ENCODE assay signal across 10 cellular contexts in the genomic region with DNA sequence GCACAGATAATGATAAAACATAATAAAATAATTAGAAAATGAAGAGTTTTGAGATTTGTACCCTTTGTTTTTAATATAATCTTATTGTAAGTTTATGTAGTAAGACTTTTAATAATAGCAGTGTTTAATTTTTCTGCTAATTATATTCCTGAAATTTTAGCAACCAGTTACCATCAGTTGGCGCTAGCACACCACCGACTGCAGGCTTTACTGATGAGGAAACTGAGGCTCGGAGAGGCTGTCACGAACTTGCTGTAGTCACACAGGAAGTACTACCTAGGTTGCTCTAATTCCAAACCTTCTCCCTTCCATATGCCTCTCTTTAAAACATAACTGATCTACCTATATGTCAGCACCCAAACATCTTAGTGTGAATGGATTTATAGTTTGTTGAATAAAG. TPM values are rescaled to one million over a fixed set of nuclear protein-coding genes. Genes with fewer than 3 reads are reported as not detected.
A peak's percentile ranks its signal among the peaks of the same experiment; 100 is the strongest.
DNase-seq lines count a peak whose midpoint lies in the region; ATAC-seq, FAIRE-seq and TF ChIP-seq lines count a peak whose summit lies in the region.
"Had no signal": no experiment of that assay in that cellular context is flagged by ENCODE, and none has a peak within 500 bp of the region (broad histone marks: within the 10 kb centered on the region; RNA-seq: fewer than 3 reads in every experiment).

No MANE protein-coding gene starts in this region.

- TF ChIP-seq RAD21 in GM12878 (IDR thresholded peaks at IDR 0.05; ENCODE audit: insufficient read depth, low read depth, low read length) = no peak

- peaks cover 8% of the 10 kb centered on the region for H3K36me3 Mint-ChIP-seq in CD8-positive, alpha-beta T cell
- H3K36me3 Mint-ChIP-seq in nephron progenitor cell (ENCODE audit: low read depth) = no peaks in the 10 kb centered on the region

- no peak overlapping the region for H3K9ac ChIP-seq in HUES6 (ENCODE audit: low read length)
- H3K9ac ChIP-seq in GM12878 (ENCODE audit: control insufficient read depth, insufficient read depth, low read length) = no peak overlapping the region

- no peaks in the 10 kb centered on the region for H4K20me1 ChIP-seq in GM12878 (ENCODE audit: control insufficient read depth, insufficient read depth)

- peak overlapping the region; percentile 94 for H3K27ac Mint-ChIP-seq in CD8-positive, alpha-beta T cell
- no peak overlapping the region for H3K27ac Mint-ChIP-seq in nephron progenitor cell

- in situ Hi-C loops in GM12878 (cut with MboI) = no loop called here

- DNase-seq in CD8-positive, alpha-beta T cell = no peak
- DNase-seq in GM12878 (ENCODE audit: low read depth, low spot score) (no peak), nephron progenitor cell (no peak), AG20443 (ENCODE audit: low spot score) (no peak), HT-29 (ENCODE audit: low spot score) (no peak)
- DNase-seq: cerebellar nuclear complex, NCI-H2107 had no signal

- H3K4me3 Mint-ChIP-seq in CD8-positive, alpha-beta T cell = peak overlapping the region; percentile 93
- peak overlapping the region; percentile 92 for H3K4me3 Mint-ChIP-seq in nephron progenitor cell

- no peak for ATAC-seq in CD8-positive, alpha-beta T cell
- ATAC-seq in GM12878 = no peak
- ATAC-seq in HG03159 (IDR thresholded peaks at IDR 0.05; ENCODE audit: unreplicated experiment) = no peak
- no peak for ATAC-seq in HG02759 (IDR thresholded peaks at IDR 0.05; ENCODE audit: unreplicated experiment)

- H3K9me3 ChIP-seq in CD8-positive, alpha-beta T cell (ENCODE audit: low read length) = no peaks in the 10 kb centered on the region
- H3K9me3 ChIP-seq in HUES6 (ENCODE audit: control insufficient read depth, insufficient read depth, low read depth, low read length) (no peaks in the 10 kb centered on the region), GM12878 (replicated peaks; ENCODE audit: control insufficient read depth, insufficient read depth, low read length) (no peaks in the 10 kb centered on the region)

- TF ChIP-seq CTCF in CD8-positive, alpha-beta T cell (IDR thresholded peaks at IDR 0.05) = no peak
- no peak for TF ChIP-seq CTCF in GM12878 (IDR thresholded peaks at IDR 0.05 in 2 of 3, conservative IDR thresholded peaks at IDR 0.05 in 1 of 3; ENCODE audit: control insufficient read depth in 2 of 3, extremely low read depth in 1 of 3, insufficient read depth in 1 of 3, low read depth in 3 of 3, low read length in 3 of 3)
- TF ChIP-seq CTCF in nephron progenitor cell (IDR thresholded peaks at IDR 0.05) = no peak

- FAIRE-seq in GM12878 (lab: Jason Lieb, UNC) = no peak

- peaks cover 23% of the 10 kb centered on the region for H3K4me1 ChIP-seq in CD8-positive, alpha-beta T cell (ENCODE audit: insufficient read depth, low read length)
- H3K4me1 ChIP-seq in HUES6 (ENCODE audit: control insufficient read depth, insufficient read depth, low read length) = peaks cover 14% of the 10 kb centered on the region
- no peaks in the 10 kb centered on the region; the same call in 1 of the 2 replicates for H3K4me1 ChIP-seq in GM12878 (ENCODE audit: control insufficient read depth, insufficient read depth, low read length)

- H3K27me3 Mint-ChIP-seq in CD8-positive, alpha-beta T cell (ENCODE audit: low read depth) = peaks cover 8% of the 10 kb centered on the region
- H3K27me3 Mint-ChIP-seq in nephron progenitor cell (ENCODE audit: low read depth, poor library complexity) = peaks cover 4% of the 10 kb centered on the region

- RAD21 ChIA-PET in GM12878 (lab: Charles Lee; ENCODE audit: unreplicated experiment) = no interaction called here

- TF ChIP-seq POLR2A in GM12878 (IDR thresholded peaks at IDR 0.05; ENCODE audit: low read depth, low read length) = no peak

- H3K9me3 Mint-ChIP-seq in CD8-positive, alpha-beta T cell = no peaks in the 10 kb centered on the region
- no peaks in the 10 kb centered on the region for H3K9me3 Mint-ChIP-seq in nephron progenitor cell

- no peaks in the 10 kb centered on the region for H3K27me3 ChIP-seq in CD8-positive, alpha-beta T cell (ENCODE audit: insufficient read depth, low read length)
- H3K27me3 ChIP-seq in HUES6 (ENCODE audit: control insufficient read depth, insufficient read depth, low read length) (no peaks in the 10 kb centered on the region), GM12878 (replicated peaks in 1 of 2; ENCODE audit: control insufficient read depth in 2 of 2, insufficient read depth in 2 of 2, low read length in 1 of 2) (peaks cover 0 to 3% of the 10 kb centered on the region in 2 experiments; a peak in 2 of 4 replicates)

- no peak for TF ChIP-seq EP300 in GM12878 (IDR thresholded peaks at IDR 0.05; ENCODE audit: borderline replicate concordance in 1 of 2, control insufficient read depth in 1 of 2, low read depth in 2 of 2, low read length in 2 of 2)

- no peak overlapping the region for H3K4me2 ChIP-seq in GM12878 (ENCODE audit: control insufficient read depth, insufficient read depth)

- H3K36me3 ChIP-seq in CD8-positive, alpha-beta T cell (ENCODE audit: insufficient read depth, low read length) = no peaks in the 10 kb centered on the region
- H3K36me3 ChIP-seq in HUES6 (ENCODE audit: control insufficient read depth, insufficient read depth, low read length) (no peaks in the 10 kb centered on the region), GM12878 (ENCODE audit: control insufficient read depth in 2 of 2, insufficient read depth in 2 of 2, low read length in 1 of 2) (no peaks in the 10 kb centered on the region)

- SMC1A ChIA-PET in GM12878 (lab: Charles Lee; ENCODE audit: uncharacterized antibody, unreplicated experiment) = no interaction called here

- H2AFZ ChIP-seq in GM12878 (ENCODE audit: control insufficient read depth, low read depth, low read length) = 0 out of 2 replicates have a peak overlapping the region, but pooled peaks have one; percentile 4

- 24% methylated on average over 4 of the region's 4 CpGs for WGBS in GM12878 (ENCODE audit: insufficient coverage, insufficient replicate concordance, low lambda C conversion rate, missing lambda C conversion rate)

- no TSS peak for BruUV-seq in GM12878 (replicated peaks; lab: Mats Ljungman, UMichigan)

- CTCF ChIA-PET in CD8-positive, alpha-beta T cell (lab: Charles Lee) = no interaction called here
- CTCF ChIA-PET in GM12878 (lab: Yijun Ruan, JAX) = no interaction called here

- peaks cover 39% of the 10 kb centered on the region for H3K4me1 Mint-ChIP-seq in CD8-positive, alpha-beta T cell (ENCODE audit: low read depth)
- H3K4me1 Mint-ChIP-seq in nephron progenitor cell = peaks cover 35% of the 10 kb centered on the region

- H3K4me3 ChIP-seq in CD8-positive, alpha-beta T cell (ENCODE audit: low read depth, low read length) = no peak overlapping the region
- H3K4me3 ChIP-seq in HUES6 (ENCODE audit: low read depth, low read length) = peak overlapping the region; percentile 88
- H3K4me3 ChIP-seq in GM12878 = no peak overlapping the region

- peaks cover 32% of the 10 kb centered on the region for H3K79me2 ChIP-seq in GM12878 (ENCODE audit: control insufficient read depth, insufficient read depth, low read length)

- no peak overlapping the region for H3K27ac ChIP-seq in CD8-positive, alpha-beta T cell (ENCODE audit: low read depth, low read length)
- H3K27ac ChIP-seq in HUES6 (ENCODE audit: low read depth, low read length) = no peak overlapping the region
- no peak overlapping the region for H3K27ac ChIP-seq in GM12878 (ENCODE audit: control insufficient read depth, insufficient read depth)

- POLR2A ChIA-PET in CD8-positive, alpha-beta T cell (lab: Charles Lee) = no interaction called here
- POLR2A ChIA-PET in GM12878 (lab: Charles Lee) = no interaction called here

- intact Hi-C loops in CD8-positive, alpha-beta T cell (cut with DNase I, micrococcal nuclease) = loop anchor here in 1 of 2 experiments (2.0 to 5.0 kb wide), 4 partner anchors 183 to 1534 kb away; a partner anchor contains a TSS
- intact Hi-C loops in GM12878 (cut with micrococcal nuclease; ENCODE audit: unreplicated experiment) = loop anchor here (5.0 kb wide), 1 partner anchor 239 kb away; a partner anchor contains a TSS

TF ChIP-seq in GM12878, 131 proteins besides CTCF, POLR2A, EP300 and RAD21:
- TF ChIP-seq HDAC6 (IDR thresholded peaks at IDR 0.05; ENCODE audit: unreplicated experiment) = no peak
- TF ChIP-seq SPI1 (IDR thresholded peaks at IDR 0.05; ENCODE audit: borderline replicate concordance, insufficient read depth, low read depth, low read length) = no peak
- no peak for TF ChIP-seq STAT3 (IDR thresholded peaks at IDR 0.05; ENCODE audit: low read depth, low read length)
- TF ChIP-seq CHD1 (IDR thresholded peaks at IDR 0.05; ENCODE audit: low read depth, low read length) = no peak
- TF ChIP-seq SMC3 (IDR thresholded peaks at IDR 0.05; ENCODE audit: borderline replicate concordance, low read length) = no peak
TF ChIP-seq in GM12878: peak in this region for 0.

RNA-seq across cellular contexts. Expression of a gene that starts 1.0 kb away (rescaled TPM):
- total RNA-seq in CD8-positive, alpha-beta T cell = 1 to 10 TPM; 4.1 to 5.4 TPM
- 19.1 and 19.2 TPM in 2 replicates for total RNA-seq in GM12878 (2013; cell fraction: nucleolus; rRNA removed)
- 4.6 and 5.0 TPM in 2 replicates for total RNA-seq in GM12878 (2014; rRNA removed)
- total RNA-seq in GM12878 (2014; rRNA removed; fragmentation: Illumina TruSeq; extraction: Trizol) = 4.7 and 4.8 TPM in 2 replicates
- total RNA-seq in GM12878 (2021) = 10.6 and 13.3 TPM in 2 replicates
- polyA plus RNA-seq in GM12878 (2011; ENCODE audit: low read depth) = 3.9 TPM
- 11.8 and 16.2 TPM in 2 replicates for polyA plus RNA-seq in GM12878 (2011; rRNA removed)
- polyA plus RNA-seq in GM12878 (2011; cell fraction: cytosol; rRNA removed) = 4.4 and 5.0 TPM in 2 replicates
- 10.8 and 12.7 TPM in 2 replicates for polyA plus RNA-seq in GM12878 (2011; cell fraction: nucleus; rRNA removed)
- polyA plus RNA-seq in GM12878 (2012) = 6.9 and 8.8 TPM in 2 replicates
- polyA plus RNA-seq in GM12878 (2014; fragmentation: Illumina TruSeq; extraction: Trizol) = 10.4 and 14.6 TPM in 2 replicates
- polyA plus RNA-seq in GM12878 (2014; fragmentation: Nextera tagmentation; extraction: Ambion mirVana) = 1 to 10 TPM; 3.4 to 6.7 TPM
- polyA plus RNA-seq in GM12878 (2014; rRNA removed) = 9.7 and 11.0 TPM in 2 replicates
- polyA plus RNA-seq in GM12878 (2016; fragmentation: Nextera tagmentation; extraction: Ambion mirVana) = 1 to 10 TPM; 7.7 to 7.8 TPM
- polyA minus RNA-seq in GM12878 (2011; rRNA and poly(A)+ RNA removed) = 3.6 and 4.2 TPM in 2 replicates
- polyA minus RNA-seq in GM12878 (2011; cell fraction: cytosol; rRNA and poly(A)+ RNA removed) = 0.94 and 2.5 TPM in 2 replicates
- polyA minus RNA-seq in GM12878 (2011; cell fraction: nucleus; rRNA and poly(A)+ RNA removed) = 4.1 and 7.1 TPM in 2 replicates
- total RNA-seq in HT-29 (2014; rRNA removed; shearing (Covaris generic)) = 1.7 and 2.0 TPM in 2 replicates
